In the genomic region with DNA sequence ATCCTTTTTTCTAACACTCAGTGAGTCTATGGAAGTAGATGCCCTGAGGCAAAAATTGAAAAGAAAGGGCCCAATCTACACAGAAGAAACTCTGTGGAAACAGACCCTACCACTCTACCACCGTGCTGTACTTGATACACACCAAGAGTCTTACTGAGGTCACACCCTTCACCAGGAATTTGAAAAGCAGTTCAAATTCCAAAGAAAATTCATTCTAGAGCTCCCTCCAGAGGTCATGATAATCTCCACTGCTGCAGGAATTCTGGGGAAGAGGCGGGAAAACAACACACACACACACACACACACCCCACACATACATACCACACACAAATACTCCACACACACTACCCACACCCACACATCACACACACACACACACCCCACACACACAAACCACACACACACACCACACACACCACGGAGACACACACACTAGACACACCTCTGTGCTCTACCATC, we compare ENCODE assay signal across 9 cellular contexts.
DNase-seq lines count a peak whose midpoint lies in the region; ATAC-seq, FAIRE-seq and TF ChIP-seq lines count a peak whose summit lies in the region.
"Had no signal": no experiment of that assay in that cellular context is flagged by ENCODE, and none has a peak within 500 bp of the region (broad histone marks: within the 10 kb centered on the region; RNA-seq: fewer than 3 reads in every experiment).

No MANE protein-coding gene starts in this region.

- DNase-seq in EL (peak; percentile 58), Panc1 (ENCODE audit: low read depth, low spot score) (no peak), fibroblast of villous mesenchyme (ENCODE audit: low read depth) (peak; percentile 54), pancreas (no peak), GM13976 (ENCODE audit: low spot score) (no peak), GF-D8 (lab: John Stamatoyannopoulos, UW) (no peak)
- no peak for DNase-seq in effector CD8-positive, alpha-beta T cell (lab: John Stamatoyannopoulos, UW)
- DNase-seq: hypothalamus had no signal

- TF ChIP-seq CTCF in Panc1 (IDR thresholded peaks at IDR 0.05) (peak; percentile 45; the same call in 1 of the 2 replicates), fibroblast of villous mesenchyme (IDR thresholded peaks at IDR 0.05; ENCODE audit: insufficient read depth, low read depth, low read length) (peak; percentile 52), pancreas (IDR thresholded peaks at IDR 0.05) (no peak), GM13976 (IDR thresholded peaks at IDR 0.05; ENCODE audit: borderline replicate concordance, control extremely low read depth, extremely low read depth, insufficient read depth, missing control alignments) (no peak)

- ATAC-seq in Panc1 (no peak), pancreas (peak in 3 of 4 donors; percentile 57 to 79 (median 63)), HG03139 (IDR thresholded peaks at IDR 0.05; ENCODE audit: unreplicated experiment) (no peak)

- CTCF ChIA-PET in Panc1 (lab: Charles Lee), result interaction anchor here (0.7 kb wide), 1 partner anchor 307 kb away, joined by 5 read pairs; no protein-coding TSS in a partner anchor

- in situ Hi-C loops in Panc1 (cut with HindIII; ENCODE audit: low pct_unique_long_range_greater_than_20kb, low sequenced_read_pairs), result no loop called here
- in situ Hi-C loops in GM13976 (cut with MboI; ENCODE audit: low sequenced_read_pairs, unreplicated experiment), result no loop called here

- intact Hi-C loops in Panc1 (cut with micrococcal nuclease; ENCODE audit: unreplicated experiment), result no loop called here
- intact Hi-C loops in pancreas (cut with DNase I), result no loop called here

- no peaks in the 10 kb centered on the region for H3K36me3 ChIP-seq in Panc1 (ENCODE audit: control insufficient read depth, insufficient read depth, low read length)
- no peaks in the 10 kb centered on the region for H3K36me3 ChIP-seq in pancreas

- H3K27me3 ChIP-seq in Panc1 (ENCODE audit: control insufficient read depth, insufficient read depth, low read length) (no peaks in the 10 kb centered on the region), pancreas (no peaks in the 10 kb centered on the region)

- no TSS peak for BruUV-seq in Panc1 (replicated peaks; lab: Mats Ljungman, UMichigan)

- POLR2A ChIA-PET in Panc1 (lab: Charles Lee), result no interaction called here

- H3K9me3 ChIP-seq in Panc1 (ENCODE audit: control insufficient read depth, insufficient read depth, low read depth, low read length), result no peaks in the 10 kb centered on the region
- H3K9me3 ChIP-seq in pancreas, result no peaks in the 10 kb centered on the region

- H3K4me1 ChIP-seq in Panc1 (ENCODE audit: control insufficient read depth, insufficient read depth, low read length), result no peaks in the 10 kb centered on the region
- H3K4me1 ChIP-seq in pancreas, result no peaks in the 10 kb centered on the region

- H3K4me3 ChIP-seq in Panc1 (ENCODE audit: low read depth in 2 of 2, low read length in 2 of 2) (no peak overlapping the region), fibroblast of villous mesenchyme (ENCODE audit: low read depth, low read length) (no peak overlapping the region), pancreas (no peak overlapping the region)

- no peak for FAIRE-seq in pancreas (lab: Jason Lieb, UNC)

- WGBS in pancreas, 2 donors, result 43 to 47% methylated on average over 3 of the region's 3 CpGs

- H3K27ac ChIP-seq in Panc1 (ENCODE audit: low read length), result no peak overlapping the region
- no peak overlapping the region for H3K27ac ChIP-seq in pancreas

Comparison
In these comparisons a context has a peak if more than half of its experiments do, and no peak if none do; other contexts are left out.
1. DNase-seq: peak in EL (single experiment) and fibroblast of villous mesenchyme (single experiment); none in Panc1 (single experiment), pancreas (0 of 6), effector CD8-positive, alpha-beta T cell (single experiment), GM13976 (single experiment) and GF-D8 (single experiment).
2. ATAC-seq: peak in pancreas (3 of 4); none in Panc1 (single experiment) and HG03139 (single experiment).
3. CTCF ChIP-seq: peak in Panc1 (single experiment) and fibroblast of villous mesenchyme (single experiment); none in pancreas (0 of 4) and GM13976 (single experiment).